Comparison of ENCODE assay signal across 11 cellular contexts in the genomic region with DNA sequence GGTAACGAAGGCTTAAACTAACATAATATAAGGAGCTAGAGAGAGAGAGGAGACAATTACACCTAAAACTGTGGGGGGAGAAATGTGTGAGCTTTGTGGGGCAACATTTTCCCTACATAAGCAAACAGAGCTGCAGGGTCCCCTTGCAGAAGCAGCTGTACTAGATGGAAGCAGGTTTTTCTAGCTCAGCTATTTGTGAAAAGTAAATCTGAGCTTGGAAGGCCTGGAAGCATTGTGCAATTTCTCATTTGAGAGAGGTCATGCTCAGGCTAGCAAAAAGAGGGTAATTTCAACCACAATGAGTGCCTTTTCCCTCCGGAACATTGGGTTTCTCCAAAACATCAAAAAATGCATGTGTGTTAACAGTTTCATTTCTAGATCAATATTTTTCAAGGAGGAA.
DNase-seq lines count a peak whose midpoint lies in the region; ATAC-seq, FAIRE-seq and TF ChIP-seq lines count a peak whose summit lies in the region.
"Had no signal": no experiment of that assay in that cellular context is flagged by ENCODE, and none has a peak within 500 bp of the region (broad histone marks: within the 10 kb centered on the region; RNA-seq: fewer than 3 reads in every experiment).

No MANE protein-coding gene starts in this region.

- peak overlapping the region; percentile 3 for H3K4me2 ChIP-seq in keratinocyte (ENCODE audit: control insufficient read depth, extremely low read depth, insufficient read depth, low read depth, low read length)

- no peaks in the 10 kb centered on the region for H3K9me3 Mint-ChIP-seq in activated naive CD4-positive, alpha-beta T cell treated with anti-CD3 and anti-CD28 coated beads, Interleukin-2, amount 50 U/mL, for 24 hours
- no peaks in the 10 kb centered on the region for H3K9me3 Mint-ChIP-seq in activated naive CD4-positive, alpha-beta T cell treated with anti-CD3 and anti-CD28 coated beads for 36 hours

- peaks cover 76% of the 10 kb centered on the region for H3K4me1 Mint-ChIP-seq in activated naive CD4-positive, alpha-beta T cell treated with anti-CD3 and anti-CD28 coated beads, Interleukin-2, amount 50 U/mL, for 24 hours
- H3K4me1 Mint-ChIP-seq in activated naive CD4-positive, alpha-beta T cell treated with anti-CD3 and anti-CD28 coated beads for 36 hours (ENCODE audit: low read depth), result peaks cover 60% of the 10 kb centered on the region

- intact Hi-C loops in activated naive CD4-positive, alpha-beta T cell treated with anti-CD3 and anti-CD28 coated beads for 36 hours (cut with micrococcal nuclease), result no loop called here
- intact Hi-C loops in Panc1 (cut with micrococcal nuclease; ENCODE audit: unreplicated experiment), result loop anchor here (5.0 to 10.0 kb wide), 3 partner anchors 72 to 230 kb away; no protein-coding TSS in a partner anchor

- H3K36me3 Mint-ChIP-seq in activated naive CD4-positive, alpha-beta T cell treated with anti-CD3 and anti-CD28 coated beads, Interleukin-2, amount 50 U/mL, for 24 hours, result peaks cover 1% of the 10 kb centered on the region
- no peaks in the 10 kb centered on the region for H3K36me3 Mint-ChIP-seq in activated naive CD4-positive, alpha-beta T cell treated with anti-CD3 and anti-CD28 coated beads for 36 hours (ENCODE audit: low read depth)

- ATAC-seq in Panc1 (no peak), GM21528 (IDR thresholded peaks at IDR 0.05; ENCODE audit: low FRiP score, unreplicated experiment) (no peak), GM18858 (IDR thresholded peaks at IDR 0.05; ENCODE audit: unreplicated experiment) (no peak)

- peak; percentile 67 for FAIRE-seq in keratinocyte (lab: Jason Lieb, UNC)

- CTCF ChIA-PET in activated naive CD4-positive, alpha-beta T cell treated with anti-CD3 and anti-CD28 coated beads for 36 hours (lab: Charles Lee), result interaction anchor here (0.6 to 1.4 kb wide), 6 partner anchors 53 to 109 kb away, joined by 3 to 5 read pairs (median 4); no protein-coding TSS in a partner anchor
- CTCF ChIA-PET in Panc1 (lab: Charles Lee), result no interaction called here

- H3K9ac ChIP-seq in keratinocyte (ENCODE audit: control insufficient read depth, extremely low read depth, insufficient read depth, low read length), result no peak overlapping the region

- H3K79me2 ChIP-seq in keratinocyte (ENCODE audit: control insufficient read depth, insufficient read depth, low read length), result no peaks in the 10 kb centered on the region

- 91% methylated on average over 2 of the region's 2 CpGs for WGBS in thymus

- H3K36me3 ChIP-seq in Panc1 (ENCODE audit: control insufficient read depth, insufficient read depth, low read length) (no peaks in the 10 kb centered on the region), keratinocyte (ENCODE audit: control insufficient read depth in 2 of 2, extremely low read depth in 1 of 2, insufficient read depth in 2 of 2, low read length in 2 of 2) (no peaks in the 10 kb centered on the region), thymus (ENCODE audit: control insufficient read depth, insufficient read depth) (no peaks in the 10 kb centered on the region), SJCRH30 (no peaks in the 10 kb centered on the region)

- H3K27ac Mint-ChIP-seq in activated naive CD4-positive, alpha-beta T cell treated with anti-CD3 and anti-CD28 coated beads, Interleukin-2, amount 50 U/mL, for 24 hours, result peak overlapping the region; percentile 94
- H3K27ac Mint-ChIP-seq in activated naive CD4-positive, alpha-beta T cell treated with anti-CD3 and anti-CD28 coated beads for 36 hours, result no peak overlapping the region

- peaks cover 91% of the 10 kb centered on the region for H3K4me1 ChIP-seq in Panc1 (ENCODE audit: control insufficient read depth, insufficient read depth, low read length)
- H3K4me1 ChIP-seq in keratinocyte (ENCODE audit: control insufficient read depth, extremely low read depth, insufficient read depth, low read length), result peaks cover 41% of the 10 kb centered on the region
- peaks cover 27% of the 10 kb centered on the region for H3K4me1 ChIP-seq in thymus (ENCODE audit: control insufficient read depth, insufficient read depth, low read length)
- peaks cover 6% of the 10 kb centered on the region; the same call in 1 of the 2 replicates for H3K4me1 ChIP-seq in SJCRH30

- no TSS peak for BruUV-seq in Panc1 (replicated peaks; lab: Mats Ljungman, UMichigan)

- no peak for TF ChIP-seq CTCF in Panc1 (IDR thresholded peaks at IDR 0.05)
- no peak for TF ChIP-seq CTCF in keratinocyte (optimal IDR thresholded peaks at IDR 0.05 in 1 of 3, IDR thresholded peaks at IDR 0.05 in 1 of 3, conservative IDR thresholded peaks at IDR 0.05 in 1 of 3; ENCODE audit: extremely low read depth in 1 of 3, insufficient read depth in 2 of 3, low read length in 3 of 3)

- POLR2A ChIA-PET in Panc1 (lab: Charles Lee), result no interaction called here

- H3K27me3 Mint-ChIP-seq in activated naive CD4-positive, alpha-beta T cell treated with anti-CD3 and anti-CD28 coated beads, Interleukin-2, amount 50 U/mL, for 24 hours, result no peaks in the 10 kb centered on the region
- no peaks in the 10 kb centered on the region for H3K27me3 Mint-ChIP-seq in activated naive CD4-positive, alpha-beta T cell treated with anti-CD3 and anti-CD28 coated beads for 36 hours (ENCODE audit: low read depth)

- no peaks in the 10 kb centered on the region for H3K9me1 ChIP-seq in keratinocyte (ENCODE audit: control insufficient read depth, extremely low read depth, insufficient read depth, low read length)

- H3K27ac ChIP-seq in Panc1 (ENCODE audit: low read length) (peak overlapping the region; percentile 100), keratinocyte (ENCODE audit: control insufficient read depth, insufficient read depth, low read length) (no peak overlapping the region), thymus (ENCODE audit: low read depth) (peak overlapping the region; percentile 47), SJCRH30 (no peak overlapping the region)
- H3K27ac ChIP-seq: coronary artery had no signal

- H3K9me3 ChIP-seq in Panc1 (ENCODE audit: control insufficient read depth, insufficient read depth, low read depth, low read length) (no peaks in the 10 kb centered on the region), keratinocyte (ENCODE audit: control insufficient read depth, low read depth, low read length) (no peaks in the 10 kb centered on the region), thymus (ENCODE audit: control insufficient read depth) (no peaks in the 10 kb centered on the region), SJCRH30 (replicated peaks) (no peaks in the 10 kb centered on the region)

- H3K4me3 ChIP-seq in Panc1 (ENCODE audit: low read depth in 2 of 2, low read length in 2 of 2) (no peak overlapping the region), keratinocyte (ENCODE audit: control insufficient read depth in 2 of 3, extremely low read depth in 1 of 3, insufficient read depth in 2 of 3, low read depth in 1 of 3, low read length in 3 of 3) (no peak overlapping the region), thymus (ENCODE audit: low read length) (no peak overlapping the region), SJCRH30 (no peak overlapping the region)
- H3K4me3 ChIP-seq: coronary artery had no signal

- H4K20me1 ChIP-seq in keratinocyte (ENCODE audit: control insufficient read depth, extremely low read depth, insufficient read depth, low read length), result no peaks in the 10 kb centered on the region

- peak overlapping the region; percentile 73 for H2AFZ ChIP-seq in keratinocyte (ENCODE audit: control insufficient read depth, low read length)

- no peak for DNase-seq in activated naive CD4-positive, alpha-beta T cell treated with anti-CD3 and anti-CD28 coated beads for 36 hours
- no peak for DNase-seq in Panc1 (ENCODE audit: low read depth, low spot score)
- no peak for DNase-seq in keratinocyte (ENCODE audit: low read depth, low spot score)
- DNase-seq in SJCRH30, result no peak
- DNase-seq: DMS53, NCI-H1694 had no signal

- H3K4me3 Mint-ChIP-seq in activated naive CD4-positive, alpha-beta T cell treated with anti-CD3 and anti-CD28 coated beads, Interleukin-2, amount 50 U/mL, for 24 hours, result peak overlapping the region; percentile 27
- no peak overlapping the region for H3K4me3 Mint-ChIP-seq in activated naive CD4-positive, alpha-beta T cell treated with anti-CD3 and anti-CD28 coated beads for 36 hours

- in situ Hi-C loops in Panc1 (cut with HindIII; ENCODE audit: low pct_unique_long_range_greater_than_20kb, low sequenced_read_pairs), result no loop called here

- dilution Hi-C loops in keratinocyte (cut with MboI; ENCODE audit: extremely low pct_ligation_motif_present, low sequenced_read_pairs), result no loop called here

- H3K27me3 ChIP-seq in Panc1 (ENCODE audit: control insufficient read depth, insufficient read depth, low read length), result no peaks in the 10 kb centered on the region
- no peaks in the 10 kb centered on the region for H3K27me3 ChIP-seq in keratinocyte (ENCODE audit: control insufficient read depth, extremely low read depth, insufficient read depth, low read length)
- H3K27me3 ChIP-seq in thymus (ENCODE audit: control insufficient read depth, insufficient read depth), result no peaks in the 10 kb centered on the region
- H3K27me3 ChIP-seq in SJCRH30, result no peaks in the 10 kb centered on the region

Comparison
In these comparisons a context has a peak if more than half of its experiments do, and no peak if none do; other contexts are left out.
1. H3K27ac ChIP-seq: peak in Panc1 (single experiment) and thymus (single experiment); none in keratinocyte (single experiment) and SJCRH30 (single experiment).